ENCODE assay signal across 8 cellular contexts in the genomic region with DNA sequence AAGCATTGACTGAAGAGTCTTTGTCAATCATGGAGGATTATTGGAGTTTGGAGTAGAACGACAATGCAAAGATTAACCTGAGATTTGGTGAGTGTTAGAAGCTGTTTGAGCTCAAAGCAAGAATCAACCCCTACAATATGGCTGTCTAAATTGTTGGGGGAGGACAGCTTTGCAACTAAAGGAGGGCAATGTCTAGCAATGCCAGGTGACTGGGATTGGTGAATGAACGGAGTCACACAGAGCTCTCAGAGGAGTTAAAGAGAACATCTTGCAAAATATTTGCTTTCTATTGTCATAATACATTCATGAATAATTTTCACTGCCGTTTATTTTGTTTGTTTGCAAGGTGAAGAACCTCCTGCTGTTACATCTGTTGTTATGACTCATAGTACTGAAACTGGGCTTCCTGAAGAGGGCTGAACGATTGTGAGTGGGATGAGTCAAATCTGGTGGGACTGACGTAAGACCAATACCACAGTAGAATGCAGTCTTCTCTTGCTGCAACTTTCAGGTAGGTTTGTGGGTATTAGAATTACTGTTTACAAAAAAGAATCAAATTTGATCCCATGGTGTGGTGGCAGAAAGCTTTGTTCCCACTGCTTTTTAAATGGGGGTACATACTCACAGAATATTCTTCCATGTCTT.
DNase-seq lines count a peak whose midpoint lies in the region; ATAC-seq, FAIRE-seq and TF ChIP-seq lines count a peak whose summit lies in the region.

No MANE protein-coding gene starts in this region.

- TF ChIP-seq EP300 in K562 (IDR thresholded peaks at IDR 0.05; ENCODE audit: low read length) = no peak

- no peak overlapping the region for H2AFZ ChIP-seq in K562 (ENCODE audit: low read depth, low read length)

- H3K9me3 ChIP-seq in BLaER1 treated with 17β-estradiol and CSF1 and Interleukin-3, amounts not matched to agents 10 nM and 100 nM (replicated peaks in 1 of 11) = no peaks in the 10 kb centered on the region; a peak in 2 of 22 replicates
- H3K9me3 ChIP-seq in K562 (replicated peaks; ENCODE audit: control insufficient read depth, insufficient read depth, low read depth, low read length) = no peaks in the 10 kb centered on the region
- no peaks in the 10 kb centered on the region for H3K9me3 ChIP-seq in gastrocnemius medialis
- H3K9me3 ChIP-seq in aorta (ENCODE audit: control insufficient read depth, low read length) = no peaks in the 10 kb centered on the region

- peak overlapping the region in 4 of 11 experiments; percentile 15 to 64 (median 50); a peak in 5 of 22 replicates for H3K27ac ChIP-seq in BLaER1 treated with 17β-estradiol and CSF1 and Interleukin-3, amounts not matched to agents 10 nM and 100 nM
- no peak overlapping the region for H3K27ac ChIP-seq in K562 (ENCODE audit: extremely low read depth, low read depth, low read length)
- H3K27ac ChIP-seq in gastrocnemius medialis = peak overlapping the region in 3 of 4 donors; percentile 44 to 86 (median 86)
- no peak overlapping the region for H3K27ac ChIP-seq in aorta (ENCODE audit: low read depth in 1 of 2, low read length in 2 of 2)

- FAIRE-seq in K562 (lab: Jason Lieb, UNC) = no peak

- intact Hi-C loops in K562 (cut with micrococcal nuclease) = no loop called here
- intact Hi-C loops in gastrocnemius medialis (cut with DNase I; ENCODE audit: low total_unique reads) = loop anchor here (5.0 kb wide), 3 partner anchors 80 to 280 kb away; a partner anchor contains a TSS
- intact Hi-C loops in aorta (cut with DNase I) = no loop called here

- TF ChIP-seq POLR2A in K562 (conservative IDR thresholded peaks at IDR 0.05) = no peak
- TF ChIP-seq POLR2A in gastrocnemius medialis (IDR thresholded peaks at IDR 0.05) = no peak

- CTCF ChIA-PET in K562 (lab: Yijun Ruan, JAX; ENCODE audit: low intra/inter-chr PET ratio) = no interaction called here

- DNase-seq in NCI-H2029 (lab: John Stamatoyannopoulos, UW) (peak; percentile 89), K562 (ENCODE audit: extremely low read depth in 1 of 4, low spot score in 3 of 4) (peak in 3 of 4 experiments; percentile 2 to 9 (median 3)), gastrocnemius medialis (no peak), aorta (no peak), SKM-1 (lab: John Stamatoyannopoulos, UW; ENCODE audit: unreplicated experiment) (no peak)

- no peaks in the 10 kb centered on the region for H3K36me3 ChIP-seq in BLaER1 treated with 17β-estradiol and CSF1 and Interleukin-3, amounts not matched to agents 10 nM and 100 nM
- H3K36me3 ChIP-seq in K562 (ENCODE audit: control insufficient read depth, insufficient read depth, low read length) (no peaks in the 10 kb centered on the region), gastrocnemius medialis (no peaks in the 10 kb centered on the region), aorta (ENCODE audit: control insufficient read depth in 1 of 2, insufficient read depth in 2 of 2, low read length in 1 of 2) (no peaks in the 10 kb centered on the region)

- no peak for TF ChIP-seq RAD21 in K562 (CRISPR knock-in tag; conservative IDR thresholded peaks at IDR 0.05 in 1 of 2, IDR thresholded peaks at IDR 0.05 in 1 of 2)

- peaks cover 0 to 21% (median 14%) of the 10 kb centered on the region in 10 experiments; a peak in 16 of 20 replicates for H3K4me1 ChIP-seq in BLaER1 treated with 17β-estradiol and CSF1 and Interleukin-3, amounts not matched to agents 10 nM and 100 nM
- no peaks in the 10 kb centered on the region for H3K4me1 ChIP-seq in K562 (replicated peaks in 1 of 2; ENCODE audit: control insufficient read depth in 2 of 2, insufficient read depth in 2 of 2, low read length in 2 of 2)
- H3K4me1 ChIP-seq in gastrocnemius medialis = peaks cover 29 to 40% of the 10 kb centered on the region in 2 donors
- H3K4me1 ChIP-seq in aorta (ENCODE audit: control insufficient read depth in 1 of 2, insufficient read depth in 2 of 2, low read length in 2 of 2) = peaks cover 0 to 6% of the 10 kb centered on the region in 2 donors

- no peaks in the 10 kb centered on the region for H3K27me3 ChIP-seq in BLaER1 treated with 17β-estradiol and CSF1 and Interleukin-3, amounts not matched to agents 10 nM and 100 nM
- H3K27me3 ChIP-seq in K562 (ENCODE audit: control insufficient read depth in 2 of 2, insufficient read depth in 2 of 2, low read length in 2 of 2) (no peaks in the 10 kb centered on the region), gastrocnemius medialis (no peaks in the 10 kb centered on the region), aorta (ENCODE audit: control insufficient read depth in 1 of 2, insufficient read depth in 2 of 2, low read length in 1 of 2) (no peaks in the 10 kb centered on the region)

- ATAC-seq in GM18517 (IDR thresholded peaks at IDR 0.05; ENCODE audit: unreplicated experiment) (peak; percentile 93), HG02884 (IDR thresholded peaks at IDR 0.05; ENCODE audit: unreplicated experiment) (peak; percentile 95), K562 (no peak), gastrocnemius medialis (peak; percentile 60 to 63), aorta (ENCODE audit: low FRiP score) (no peak)

- H3K9ac ChIP-seq in BLaER1 treated with 17β-estradiol and CSF1 and Interleukin-3, amounts not matched to agents 10 nM and 100 nM = no peak overlapping the region
- no peak overlapping the region for H3K9ac ChIP-seq in K562 (ENCODE audit: insufficient read depth in 1 of 2, low read depth in 2 of 2, low read length in 2 of 2)

- no peaks in the 10 kb centered on the region for H3K79me2 ChIP-seq in K562 (ENCODE audit: control insufficient read depth, insufficient read depth, low read length)

- no peaks in the 10 kb centered on the region for H4K20me1 ChIP-seq in BLaER1 treated with 17β-estradiol and CSF1 and Interleukin-3, amounts not matched to agents 10 nM and 100 nM
- H4K20me1 ChIP-seq in K562 (replicated peaks; ENCODE audit: control insufficient read depth, insufficient read depth, low read length) = no peaks in the 10 kb centered on the region

- BruUV-seq in K562 (replicated peaks; lab: Mats Ljungman, UMichigan) = no TSS peak

- no peak overlapping the region for H3K4me3 ChIP-seq in BLaER1 treated with 17β-estradiol and CSF1 and Interleukin-3, amounts not matched to agents 10 nM and 100 nM
- H3K4me3 ChIP-seq in K562 (no peak overlapping the region), gastrocnemius medialis (no peak overlapping the region), aorta (ENCODE audit: low read length in 2 of 2) (no peak overlapping the region)

- H3K9me1 ChIP-seq in K562 (ENCODE audit: control insufficient read depth, insufficient read depth, low read length) = no peaks in the 10 kb centered on the region

- 0% methylated on average over 5 of the region's 5 CpGs for WGBS in K562 (ENCODE audit: insufficient coverage, low coverage, missing lambda C conversion rate)
- WGBS in aorta, 2 donors = 76 to 81% methylated on average over 5 of the region's 5 CpGs

- POLR2A ChIA-PET in K562 (lab: Yijun Ruan, JAX) = no interaction called here

- peak overlapping the region in 7 of 11 experiments; percentile 1 to 34 (median 23); a peak in 8 of 22 replicates for H3K4me2 ChIP-seq in BLaER1 treated with 17β-estradiol and CSF1 and Interleukin-3, amounts not matched to agents 10 nM and 100 nM
- no peak overlapping the region for H3K4me2 ChIP-seq in K562 (ENCODE audit: insufficient read depth, low read length)

- no peak for TF ChIP-seq CTCF in K562 (IDR thresholded peaks at IDR 0.05 in 2 of 3, conservative IDR thresholded peaks at IDR 0.05 in 1 of 3; ENCODE audit: insufficient read depth in 2 of 3, low read depth in 1 of 3, low read length in 3 of 3)
- no peak for TF ChIP-seq CTCF in gastrocnemius medialis (IDR thresholded peaks at IDR 0.05 in 4 of 5, conservative IDR thresholded peaks at IDR 0.05 in 1 of 5)

- in situ Hi-C loops in K562 (cut with MboI) = no loop called here
- in situ Hi-C loops in gastrocnemius medialis (cut with MboI; ENCODE audit: low sequenced_read_pairs in 4 of 4) = no loop called here

TF ChIP-seq in K562, 482 proteins besides CTCF, POLR2A, EP300 and RAD21 (continues in another document):
- TF ChIP-seq, protein P1, sequence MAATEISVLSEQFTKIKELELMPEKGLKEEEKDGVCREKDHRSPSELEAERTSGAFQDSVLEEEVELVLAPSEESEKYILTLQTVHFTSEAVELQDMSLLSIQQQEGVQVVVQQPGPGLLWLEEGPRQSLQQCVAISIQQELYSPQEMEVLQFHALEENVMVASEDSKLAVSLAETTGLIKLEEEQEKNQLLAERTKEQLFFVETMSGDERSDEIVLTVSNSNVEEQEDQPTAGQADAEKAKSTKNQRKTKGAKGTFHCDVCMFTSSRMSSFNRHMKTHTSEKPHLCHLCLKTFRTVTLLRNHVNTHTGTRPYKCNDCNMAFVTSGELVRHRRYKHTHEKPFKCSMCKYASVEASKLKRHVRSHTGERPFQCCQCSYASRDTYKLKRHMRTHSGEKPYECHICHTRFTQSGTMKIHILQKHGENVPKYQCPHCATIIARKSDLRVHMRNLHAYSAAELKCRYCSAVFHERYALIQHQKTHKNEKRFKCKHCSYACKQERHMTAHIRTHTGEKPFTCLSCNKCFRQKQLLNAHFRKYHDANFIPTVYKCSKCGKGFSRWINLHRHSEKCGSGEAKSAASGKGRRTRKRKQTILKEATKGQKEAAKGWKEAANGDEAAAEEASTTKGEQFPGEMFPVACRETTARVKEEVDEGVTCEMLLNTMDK (IDR thresholded peaks at IDR 0.05; ENCODE audit: borderline replicate concordance, insufficient read depth, low read depth, low read length, poor library complexity, severe bottlenecking) = no peak
- TF ChIP-seq LARP7 (IDR thresholded peaks at IDR 0.05) (no peak), PHF21A (IDR thresholded peaks at IDR 0.05; ENCODE audit: borderline replicate concordance, low read depth) (no peak), ARID1B (IDR thresholded peaks at IDR 0.05) (0 out of 2 replicates have a peak, but pooled peaks have one; percentile 7), TCF7 (IDR thresholded peaks at IDR 0.05; ENCODE audit: borderline replicate concordance) (no peak), ZNF699 (CRISPR knock-in tag; IDR thresholded peaks at IDR 0.05; ENCODE audit: insufficient replicate concordance) (no peak), BRCA1 (IDR thresholded peaks at IDR 0.05) (no peak), BRCA1 (CRISPR knock-in tag; IDR thresholded peaks at IDR 0.05) (no peak), GABPA (tag; conservative IDR thresholded peaks at IDR 0.05; ENCODE audit: low read depth) (no peak), SNIP1 (IDR thresholded peaks at IDR 0.05; ENCODE audit: low read depth) (no peak), NRF1 (conservative IDR thresholded peaks at IDR 0.05 in 1 of 2, IDR thresholded peaks at IDR 0.05 in 1 of 2) (no peak), PYGO2 (tag; IDR thresholded peaks at IDR 0.05) (no peak)
- TF ChIP-seq, protein P2, sequence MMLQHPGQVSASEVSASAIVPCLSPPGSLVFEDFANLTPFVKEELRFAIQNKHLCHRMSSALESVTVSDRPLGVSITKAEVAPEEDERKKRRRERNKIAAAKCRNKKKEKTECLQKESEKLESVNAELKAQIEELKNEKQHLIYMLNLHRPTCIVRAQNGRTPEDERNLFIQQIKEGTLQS (IDR thresholded peaks at IDR 0.05) = peak; percentile 66
- TF ChIP-seq, protein P2 (CRISPR knock-in tag; conservative IDR thresholded peaks at IDR 0.05) = no peak

Comparison
In these comparisons a context has a peak if more than half of its experiments do, and no peak if none do; other contexts are left out.
1. H3K27ac ChIP-seq: peak in gastrocnemius medialis (3 of 4); none in K562 (single experiment) and aorta (0 of 2).
2. ATAC-seq: peak in GM18517 (single experiment), HG02884 (single experiment) and gastrocnemius medialis (2 of 2); none in K562 (single experiment) and aorta (single experiment).
3. DNase-seq: peak in NCI-H2029 (single experiment) and K562 (3 of 4); none in gastrocnemius medialis (0 of 2), aorta (0 of 2) and SKM-1 (single experiment).